Comparison of ENCODE assay signal across 2 cellular contexts in genomic region chr19:33662391-33662790, GRCh38.
TF ChIP-seq lines count a peak whose summit lies in the region.

No MANE protein-coding gene starts in this region.

TF ChIP-seq in GM23338, 12 proteins besides CTCF, POLR2A, EP300 and RAD21:
- no peak for TF ChIP-seq ZNF462 (CRISPR knock-in tag; IDR thresholded peaks at IDR 0.05)
- no peak for TF ChIP-seq NANOG (IDR thresholded peaks at IDR 0.05; ENCODE audit: borderline replicate concordance)
- no peak for TF ChIP-seq REST (IDR thresholded peaks at IDR 0.05; ENCODE audit: unreplicated experiment)
- TF ChIP-seq EZH2 (IDR thresholded peaks at IDR 0.05; ENCODE audit: low read depth, unreplicated experiment), result no peak
- TF ChIP-seq STAT1 (IDR thresholded peaks at IDR 0.05; ENCODE audit: unreplicated experiment), result no peak
- no peak for TF ChIP-seq POLR2AphosphoS5 (IDR thresholded peaks at IDR 0.05; ENCODE audit: low read depth)
- TF ChIP-seq ZNF331 (CRISPR knock-in tag; IDR thresholded peaks at IDR 0.05; ENCODE audit: low read depth), result no peak

TF ChIP-seq in WTC11, 78 proteins besides CTCF, POLR2A, EP300 and RAD21 (continued from another document):
- TF ChIP-seq ATF2 (CRISPR knock-in tag; IDR thresholded peaks at IDR 0.05; ENCODE audit: borderline replicate concordance, low read depth) (no peak), SOX15 (CRISPR knock-in tag; IDR thresholded peaks at IDR 0.05) (no peak), EMX1 (CRISPR knock-in tag; IDR thresholded peaks at IDR 0.05) (no peak), ZNF317 (CRISPR knock-in tag; IDR thresholded peaks at IDR 0.05; ENCODE audit: borderline replicate concordance, low read depth) (no peak), ATF1 (CRISPR knock-in tag; IDR thresholded peaks at IDR 0.05) (no peak), GRHL2 (CRISPR knock-in tag; IDR thresholded peaks at IDR 0.05; ENCODE audit: insufficient replicate concordance, severe bottlenecking) (no peak), IRF2 (CRISPR knock-in tag; IDR thresholded peaks at IDR 0.05; ENCODE audit: borderline replicate concordance, low read depth) (no peak), JUN (CRISPR knock-in tag; IDR thresholded peaks at IDR 0.05) (no peak), NR3C1 (CRISPR knock-in tag; conservative IDR thresholded peaks at IDR 0.05; ENCODE audit: low read depth) (no peak), ATF3 (CRISPR knock-in tag; conservative IDR thresholded peaks at IDR 0.05) (no peak), AR (CRISPR knock-in tag; IDR thresholded peaks at IDR 0.05) (no peak), ZBTB43 (CRISPR knock-in tag; IDR thresholded peaks at IDR 0.05) (no peak), MLX (CRISPR knock-in tag; IDR thresholded peaks at IDR 0.05) (no peak), E2F4 (CRISPR knock-in tag; IDR thresholded peaks at IDR 0.05; ENCODE audit: borderline replicate concordance, low read depth) (no peak)
